In the genomic region with DNA sequence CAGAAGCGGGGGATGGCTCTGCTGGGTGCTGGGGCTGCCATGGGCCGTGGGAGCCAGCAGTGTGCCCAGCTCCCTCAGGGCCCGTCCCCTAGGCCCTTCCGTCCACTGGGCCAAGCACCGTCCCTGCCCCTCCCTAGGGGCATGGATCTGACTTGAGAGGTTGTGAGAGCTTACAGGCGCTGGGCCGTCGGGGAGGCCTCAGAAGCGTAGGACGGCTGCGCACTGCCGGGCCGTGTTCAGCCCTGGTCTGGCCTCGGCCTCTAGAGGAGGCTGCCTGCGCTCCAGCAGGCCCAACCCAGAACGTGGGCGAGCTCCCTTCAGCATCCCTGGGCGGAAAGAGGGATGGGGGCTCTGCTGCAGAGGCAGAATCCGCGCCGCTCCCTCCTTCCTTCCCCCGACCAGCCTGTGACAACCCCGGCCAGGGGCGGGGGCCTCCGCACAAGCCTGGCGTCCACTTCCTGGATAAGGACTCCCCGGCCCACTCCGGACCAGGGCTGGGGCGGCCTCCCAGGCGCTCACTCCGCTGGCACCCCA, we compare ENCODE assay signal across 8 cellular contexts. TPM values are rescaled to one million over a fixed set of nuclear protein-coding genes. Genes with fewer than 3 reads are reported as not detected.
DNase-seq lines count a peak whose midpoint lies in the region; ATAC-seq and TF ChIP-seq lines count a peak whose summit lies in the region.

No MANE protein-coding gene starts in this region.

- H3K27ac Mint-ChIP-seq in T-cell = peak overlapping the region in 1 of 2 donors; percentile 34
- peak overlapping the region; percentile 84 for H3K27ac Mint-ChIP-seq in stimulated activated naive CD8-positive, alpha-beta T cell treated with anti-CD3 and anti-CD28 coated beads, Interleukin-15, Interleukin-2, amounts not matched to agents 100 ng/mL and 50 ng/mL, for 24 hours

- no peaks in the 10 kb centered on the region for H3K9me3 Mint-ChIP-seq in T-cell
- H3K9me3 Mint-ChIP-seq in stimulated activated naive CD8-positive, alpha-beta T cell treated with anti-CD3 and anti-CD28 coated beads, Interleukin-15, Interleukin-2, amounts not matched to agents 100 ng/mL and 50 ng/mL, for 24 hours = no peaks in the 10 kb centered on the region

- H3K27me3 ChIP-seq in BLaER1 = peaks cover 21% of the 10 kb centered on the region
- H3K27me3 ChIP-seq in liver (ENCODE audit: control insufficient read depth in 4 of 4, insufficient read depth in 4 of 4, low read length in 3 of 4) = no peaks in the 10 kb centered on the region

- H3K4me3 ChIP-seq in BLaER1 (peak overlapping the region; percentile 86), coronary artery (peak overlapping the region; percentile 89), liver (ENCODE audit: low read depth in 1 of 3, low read length in 3 of 3) (peak overlapping the region in 2 of 3 donors; percentile 62 to 93)

- TF ChIP-seq CTCF in coronary artery (IDR thresholded peaks at IDR 0.05) (no peak), liver (IDR thresholded peaks at IDR 0.05; ENCODE audit: low read depth, low read length, missing input control) (no peak)

- no peaks in the 10 kb centered on the region for H4K20me1 ChIP-seq in BLaER1

- H3K4me2 ChIP-seq in BLaER1 = peak overlapping the region; percentile 99

- DNase-seq in T-cell (peak in 8 of 34 experiments; percentile 12 to 26 (median 19)), coronary artery (ENCODE audit: low spot score) (no peak), superior temporal gyrus (ENCODE audit: extremely low spot score) (no peak)

- H3K4me3 Mint-ChIP-seq in T-cell = peak overlapping the region; percentile 63 to 83 (median 77)
- peak overlapping the region; percentile 84 for H3K4me3 Mint-ChIP-seq in stimulated activated naive CD8-positive, alpha-beta T cell treated with anti-CD3 and anti-CD28 coated beads, Interleukin-15, Interleukin-2, amounts not matched to agents 100 ng/mL and 50 ng/mL, for 24 hours

- peaks cover 5 to 16% of the 10 kb centered on the region in 2 donors for H3K27me3 Mint-ChIP-seq in T-cell
- peaks cover 20% of the 10 kb centered on the region for H3K27me3 Mint-ChIP-seq in stimulated activated naive CD8-positive, alpha-beta T cell treated with anti-CD3 and anti-CD28 coated beads, Interleukin-15, Interleukin-2, amounts not matched to agents 100 ng/mL and 50 ng/mL, for 24 hours

- no peaks in the 10 kb centered on the region for H3K36me3 Mint-ChIP-seq in T-cell
- H3K36me3 Mint-ChIP-seq in stimulated activated naive CD8-positive, alpha-beta T cell treated with anti-CD3 and anti-CD28 coated beads, Interleukin-15, Interleukin-2, amounts not matched to agents 100 ng/mL and 50 ng/mL, for 24 hours (ENCODE audit: low read depth) = no peaks in the 10 kb centered on the region

- TF ChIP-seq RAD21 in liver (IDR thresholded peaks at IDR 0.05) = no peak

- POLR2A ChIA-PET in T-cell (lab: Charles Lee) = no interaction called here

- H3K27ac ChIP-seq in BLaER1 = peak overlapping the region; percentile 93
- peak overlapping the region; percentile 99 to 100 for H3K27ac ChIP-seq in coronary artery
- H3K27ac ChIP-seq in liver (ENCODE audit: low read depth in 1 of 2, low read length in 2 of 2) = peak overlapping the region; percentile 65 to 75

- peaks cover 54% of the 10 kb centered on the region for H3K4me1 ChIP-seq in BLaER1
- peaks cover 8 to 24% (median 20%) of the 10 kb centered on the region in 4 donors for H3K4me1 ChIP-seq in liver (ENCODE audit: control insufficient read depth in 4 of 4, insufficient read depth in 4 of 4, low read length in 3 of 4)

- ATAC-seq in GM18867 (IDR thresholded peaks at IDR 0.05; ENCODE audit: unreplicated experiment) (peak; percentile 19), HG03175 (IDR thresholded peaks at IDR 0.05; ENCODE audit: unreplicated experiment) (peak; percentile 28), T-cell (replicated peaks in 1 of 4) (peak; percentile 16 to 40 (median 39))

- peaks cover 27 to 37% (median 30%) of the 10 kb centered on the region in 3 donors for H3K4me1 Mint-ChIP-seq in T-cell
- peaks cover 39% of the 10 kb centered on the region for H3K4me1 Mint-ChIP-seq in stimulated activated naive CD8-positive, alpha-beta T cell treated with anti-CD3 and anti-CD28 coated beads, Interleukin-15, Interleukin-2, amounts not matched to agents 100 ng/mL and 50 ng/mL, for 24 hours (ENCODE audit: low read depth)

- CTCF ChIA-PET in T-cell (lab: Charles Lee) = interaction anchor here (0.6 to 1.0 kb wide), 3 partner anchors 12 to 20 kb away, joined by 3 to 4 read pairs (median 3); no protein-coding TSS in a partner anchor

- H3K9me3 ChIP-seq in BLaER1 (no peaks in the 10 kb centered on the region), liver (ENCODE audit: control insufficient read depth in 4 of 4, low read length in 3 of 4) (no peaks in the 10 kb centered on the region)

- WGBS in liver = 52% methylated on average over 31 of the region's 31 CpGs

- H3K36me3 ChIP-seq in BLaER1 (peaks cover 32% of the 10 kb centered on the region), liver (ENCODE audit: control insufficient read depth in 4 of 4, insufficient read depth in 3 of 4, low read depth in 1 of 4, low read length in 3 of 4) (peaks cover 0 to 7% (median 0%) of the 10 kb centered on the region in 4 donors)

- H3K9ac ChIP-seq in BLaER1 = peak overlapping the region; percentile 90
- H3K9ac ChIP-seq in liver (ENCODE audit: low read depth in 1 of 2, low read length in 2 of 2) = peak overlapping the region; percentile 3 to 14

TF ChIP-seq in liver, 16 proteins besides CTCF, POLR2A, EP300 and RAD21:
- TF ChIP-seq, protein P1, sequence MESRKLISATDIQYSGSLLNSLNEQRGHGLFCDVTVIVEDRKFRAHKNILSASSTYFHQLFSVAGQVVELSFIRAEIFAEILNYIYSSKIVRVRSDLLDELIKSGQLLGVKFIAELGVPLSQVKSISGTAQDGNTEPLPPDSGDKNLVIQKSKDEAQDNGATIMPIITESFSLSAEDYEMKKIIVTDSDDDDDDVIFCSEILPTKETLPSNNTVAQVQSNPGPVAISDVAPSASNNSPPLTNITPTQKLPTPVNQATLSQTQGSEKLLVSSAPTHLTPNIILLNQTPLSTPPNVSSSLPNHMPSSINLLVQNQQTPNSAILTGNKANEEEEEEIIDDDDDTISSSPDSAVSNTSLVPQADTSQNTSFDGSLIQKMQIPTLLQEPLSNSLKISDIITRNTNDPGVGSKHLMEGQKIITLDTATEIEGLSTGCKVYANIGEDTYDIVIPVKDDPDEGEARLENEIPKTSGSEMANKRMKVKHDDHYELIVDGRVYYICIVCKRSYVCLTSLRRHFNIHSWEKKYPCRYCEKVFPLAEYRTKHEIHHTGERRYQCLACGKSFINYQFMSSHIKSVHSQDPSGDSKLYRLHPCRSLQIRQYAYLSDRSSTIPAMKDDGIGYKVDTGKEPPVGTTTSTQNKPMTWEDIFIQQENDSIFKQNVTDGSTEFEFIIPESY (IDR thresholded peaks at IDR 0.05) = no peak
- TF ChIP-seq EGR1 (IDR thresholded peaks at IDR 0.05; ENCODE audit: low read depth in 2 of 2) = no peak
- TF ChIP-seq, protein P2, sequence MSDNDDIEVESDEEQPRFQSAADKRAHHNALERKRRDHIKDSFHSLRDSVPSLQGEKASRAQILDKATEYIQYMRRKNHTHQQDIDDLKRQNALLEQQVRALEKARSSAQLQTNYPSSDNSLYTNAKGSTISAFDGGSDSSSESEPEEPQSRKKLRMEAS (IDR thresholded peaks at IDR 0.05) = no peak
- TF ChIP-seq HNF4A (conservative IDR thresholded peaks at IDR 0.05) = no peak
- no peak for TF ChIP-seq YY1 (IDR thresholded peaks at IDR 0.05)
- TF ChIP-seq FOXA2 (IDR thresholded peaks at IDR 0.05) = no peak
- no peak for TF ChIP-seq FOXA1 (IDR thresholded peaks at IDR 0.05)
- no peak for TF ChIP-seq RXRA (IDR thresholded peaks at IDR 0.05)
- no peak for TF ChIP-seq NR2F2 (IDR thresholded peaks at IDR 0.05)

RNA-seq across cellular contexts. Expression of a gene that starts 0.7 kb away (rescaled TPM):
- total RNA-seq in T-cell (10 to 100 TPM; 18.3 to 48.2 (median 38.7) TPM), liver (10 to 100 TPM; 25.4 to 84.1 TPM)
- 10 to 100 TPM; 33.8 to 41.3 TPM for polyA plus RNA-seq in liver

RNA-seq across cellular contexts. Expression of a gene that starts 4.9 kb away (rescaled TPM):
- total RNA-seq in T-cell = under 1 TPM; 0.19 to 0.93 (median 0.53) TPM
- 1 to 10 TPM; 2.1 to 6.2 TPM for total RNA-seq in liver
- polyA plus RNA-seq in liver = 1 to 10 TPM; 1.8 to 4.9 TPM

RNA-seq across cellular contexts. Expression of a gene that starts 23.7 kb away (rescaled TPM):
- 10 to 100 TPM in 2 of 5 donors, 1 to 10 TPM in 3; 6.8 to 11.4 (median 9.0) TPM for total RNA-seq in T-cell
- total RNA-seq in liver = 10 to 100 TPM; 15.1 to 17.3 TPM
- 10 to 100 TPM; 18.1 to 22.2 TPM for polyA plus RNA-seq in liver

RNA-seq across cellular contexts. Expression of a gene that starts 23.9 kb away (rescaled TPM):
- 10 to 100 TPM; 11.1 to 24.3 (median 21.3) TPM for total RNA-seq in T-cell
- total RNA-seq in liver = 1 to 10 TPM; 2.8 to 8.3 TPM
- polyA plus RNA-seq in liver = 1 to 10 TPM; 6.5 to 9.8 TPM
